In the genomic region with DNA sequence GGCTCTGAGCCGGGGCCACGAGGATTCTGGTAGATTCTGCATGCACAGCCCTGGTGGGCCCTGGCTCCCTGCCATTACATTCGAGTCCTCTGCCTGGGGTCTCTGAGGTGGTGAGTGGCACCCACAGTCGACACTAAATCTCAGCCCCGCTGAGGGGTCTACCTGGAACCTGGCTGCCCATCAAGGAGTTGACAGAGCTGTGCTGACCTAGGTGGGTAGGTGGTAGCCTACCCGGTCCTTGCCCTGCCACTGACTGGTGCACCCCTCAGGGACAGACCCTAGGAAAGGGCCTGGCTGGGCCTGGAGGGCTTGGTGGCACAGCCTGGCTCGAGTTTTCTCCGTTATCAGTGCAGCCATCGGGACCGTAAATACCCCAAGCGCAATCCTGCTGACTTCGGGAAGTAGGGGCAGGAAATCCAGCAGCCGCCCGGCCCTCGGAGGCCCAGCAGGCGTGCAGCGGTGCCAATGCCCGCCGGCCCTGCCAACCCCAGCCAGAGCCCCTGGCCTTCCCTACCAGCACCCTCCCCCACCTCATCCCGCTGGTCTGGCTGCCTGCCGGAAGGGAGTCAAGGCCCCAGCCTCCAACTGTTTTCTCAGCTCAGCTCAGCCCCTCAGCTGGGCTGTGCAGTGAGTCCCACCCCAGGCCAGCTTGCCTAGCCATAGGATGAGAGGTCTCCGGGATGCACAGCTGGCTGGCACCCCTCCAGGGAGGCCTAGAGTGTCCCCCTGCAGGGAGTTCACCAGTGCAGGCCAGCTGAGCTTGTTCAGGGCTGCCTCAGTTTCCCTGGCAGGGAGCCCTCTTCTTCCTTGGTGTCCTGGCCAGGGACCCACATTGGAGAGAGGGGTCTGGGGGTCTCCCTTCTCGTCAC, we compare ENCODE assay signal across 2 cellular contexts.
TF ChIP-seq lines count a peak whose summit lies in the region.

No MANE protein-coding gene starts in this region.

TF ChIP-seq in K562, 482 proteins besides CTCF, POLR2A, EP300 and RAD21 (continued from another document):
- TF ChIP-seq, protein P1, sequence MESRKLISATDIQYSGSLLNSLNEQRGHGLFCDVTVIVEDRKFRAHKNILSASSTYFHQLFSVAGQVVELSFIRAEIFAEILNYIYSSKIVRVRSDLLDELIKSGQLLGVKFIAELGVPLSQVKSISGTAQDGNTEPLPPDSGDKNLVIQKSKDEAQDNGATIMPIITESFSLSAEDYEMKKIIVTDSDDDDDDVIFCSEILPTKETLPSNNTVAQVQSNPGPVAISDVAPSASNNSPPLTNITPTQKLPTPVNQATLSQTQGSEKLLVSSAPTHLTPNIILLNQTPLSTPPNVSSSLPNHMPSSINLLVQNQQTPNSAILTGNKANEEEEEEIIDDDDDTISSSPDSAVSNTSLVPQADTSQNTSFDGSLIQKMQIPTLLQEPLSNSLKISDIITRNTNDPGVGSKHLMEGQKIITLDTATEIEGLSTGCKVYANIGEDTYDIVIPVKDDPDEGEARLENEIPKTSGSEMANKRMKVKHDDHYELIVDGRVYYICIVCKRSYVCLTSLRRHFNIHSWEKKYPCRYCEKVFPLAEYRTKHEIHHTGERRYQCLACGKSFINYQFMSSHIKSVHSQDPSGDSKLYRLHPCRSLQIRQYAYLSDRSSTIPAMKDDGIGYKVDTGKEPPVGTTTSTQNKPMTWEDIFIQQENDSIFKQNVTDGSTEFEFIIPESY (CRISPR knock-in tag; IDR thresholded peaks at IDR 0.05), result peak; percentile 50
- peak; percentile 28; the same call in 1 of the 2 replicates for TF ChIP-seq ZBTB7A (IDR thresholded peaks at IDR 0.05; ENCODE audit: borderline replicate concordance, control insufficient read depth, low read depth, low read length)
- TF ChIP-seq, protein P2, sequence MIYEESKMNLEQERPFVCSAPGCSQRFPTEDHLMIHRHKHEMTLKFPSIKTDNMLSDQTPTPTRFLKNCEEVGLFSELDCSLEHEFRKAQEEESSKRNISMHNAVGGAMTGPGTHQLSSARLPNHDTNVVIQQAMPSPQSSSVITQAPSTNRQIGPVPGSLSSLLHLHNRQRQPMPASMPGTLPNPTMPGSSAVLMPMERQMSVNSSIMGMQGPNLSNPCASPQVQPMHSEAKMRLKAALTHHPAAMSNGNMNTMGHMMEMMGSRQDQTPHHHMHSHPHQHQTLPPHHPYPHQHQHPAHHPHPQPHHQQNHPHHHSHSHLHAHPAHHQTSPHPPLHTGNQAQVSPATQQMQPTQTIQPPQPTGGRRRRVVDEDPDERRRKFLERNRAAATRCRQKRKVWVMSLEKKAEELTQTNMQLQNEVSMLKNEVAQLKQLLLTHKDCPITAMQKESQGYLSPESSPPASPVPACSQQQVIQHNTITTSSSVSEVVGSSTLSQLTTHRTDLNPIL (CRISPR knock-in tag; IDR thresholded peaks at IDR 0.05), result no peak
- peak; percentile 15; the same call in 1 of the 2 replicates for TF ChIP-seq CBFA2T3 (IDR thresholded peaks at IDR 0.05)
- no peak for TF ChIP-seq NR4A1 (CRISPR knock-in tag; IDR thresholded peaks at IDR 0.05)
- no peak for TF ChIP-seq NR4A1 (tag; IDR thresholded peaks at IDR 0.05)
- TF ChIP-seq YBX1 (IDR thresholded peaks at IDR 0.05), result no peak
- no peak for TF ChIP-seq ZNF830 (CRISPR knock-in tag; IDR thresholded peaks at IDR 0.05)

TF ChIP-seq in HepG2, 621 proteins besides CTCF, POLR2A, EP300 and RAD21 (continued from another document and continues in another):
- TF ChIP-seq KLF15 (CRISPR knock-in tag; IDR thresholded peaks at IDR 0.05; ENCODE audit: borderline replicate concordance), result no peak
- no peak for TF ChIP-seq PRPF4 (IDR thresholded peaks at IDR 0.05; ENCODE audit: low read depth, low read length, poor library complexity, severe bottlenecking)
- TF ChIP-seq ZNF225 (CRISPR knock-in tag; IDR thresholded peaks at IDR 0.05), result no peak
- no peak for TF ChIP-seq SP5 (CRISPR knock-in tag; IDR thresholded peaks at IDR 0.05; ENCODE audit: borderline replicate concordance, low read depth)
- no peak for TF ChIP-seq PHB2 (IDR thresholded peaks at IDR 0.05; ENCODE audit: partially characterized antibody)
- TF ChIP-seq ZNF101 (CRISPR knock-in tag; IDR thresholded peaks at IDR 0.05; ENCODE audit: borderline replicate concordance, low read depth), result no peak
- TF ChIP-seq, protein P3, sequence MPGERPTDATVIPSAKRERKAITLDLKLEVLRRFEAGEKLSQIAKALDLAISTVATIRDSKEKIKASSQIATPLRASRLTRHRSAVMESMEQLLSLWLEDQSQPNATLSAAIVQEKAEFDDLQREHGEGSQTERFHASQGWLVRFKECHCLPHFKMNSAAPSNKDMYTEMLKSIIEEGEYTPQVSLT (CRISPR knock-in tag; IDR thresholded peaks at IDR 0.05; ENCODE audit: borderline replicate concordance, low read depth), result no peak
- TF ChIP-seq, protein P4, sequence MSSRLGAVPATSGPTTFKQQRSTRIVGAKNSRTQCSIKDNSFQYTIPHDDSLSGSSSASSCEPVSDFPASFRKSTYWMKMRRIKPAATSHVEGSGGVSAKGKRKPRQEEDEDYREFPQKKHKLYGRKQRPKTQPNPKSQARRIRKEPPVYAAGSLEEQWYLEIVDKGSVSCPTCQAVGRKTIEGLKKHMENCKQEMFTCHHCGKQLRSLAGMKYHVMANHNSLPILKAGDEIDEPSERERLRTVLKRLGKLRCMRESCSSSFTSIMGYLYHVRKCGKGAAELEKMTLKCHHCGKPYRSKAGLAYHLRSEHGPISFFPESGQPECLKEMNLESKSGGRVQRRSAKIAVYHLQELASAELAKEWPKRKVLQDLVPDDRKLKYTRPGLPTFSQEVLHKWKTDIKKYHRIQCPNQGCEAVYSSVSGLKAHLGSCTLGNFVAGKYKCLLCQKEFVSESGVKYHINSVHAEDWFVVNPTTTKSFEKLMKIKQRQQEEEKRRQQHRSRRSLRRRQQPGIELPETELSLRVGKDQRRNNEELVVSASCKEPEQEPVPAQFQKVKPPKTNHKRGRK (CRISPR knock-in tag; IDR thresholded peaks at IDR 0.05), result no peak
- TF ChIP-seq, protein P5, sequence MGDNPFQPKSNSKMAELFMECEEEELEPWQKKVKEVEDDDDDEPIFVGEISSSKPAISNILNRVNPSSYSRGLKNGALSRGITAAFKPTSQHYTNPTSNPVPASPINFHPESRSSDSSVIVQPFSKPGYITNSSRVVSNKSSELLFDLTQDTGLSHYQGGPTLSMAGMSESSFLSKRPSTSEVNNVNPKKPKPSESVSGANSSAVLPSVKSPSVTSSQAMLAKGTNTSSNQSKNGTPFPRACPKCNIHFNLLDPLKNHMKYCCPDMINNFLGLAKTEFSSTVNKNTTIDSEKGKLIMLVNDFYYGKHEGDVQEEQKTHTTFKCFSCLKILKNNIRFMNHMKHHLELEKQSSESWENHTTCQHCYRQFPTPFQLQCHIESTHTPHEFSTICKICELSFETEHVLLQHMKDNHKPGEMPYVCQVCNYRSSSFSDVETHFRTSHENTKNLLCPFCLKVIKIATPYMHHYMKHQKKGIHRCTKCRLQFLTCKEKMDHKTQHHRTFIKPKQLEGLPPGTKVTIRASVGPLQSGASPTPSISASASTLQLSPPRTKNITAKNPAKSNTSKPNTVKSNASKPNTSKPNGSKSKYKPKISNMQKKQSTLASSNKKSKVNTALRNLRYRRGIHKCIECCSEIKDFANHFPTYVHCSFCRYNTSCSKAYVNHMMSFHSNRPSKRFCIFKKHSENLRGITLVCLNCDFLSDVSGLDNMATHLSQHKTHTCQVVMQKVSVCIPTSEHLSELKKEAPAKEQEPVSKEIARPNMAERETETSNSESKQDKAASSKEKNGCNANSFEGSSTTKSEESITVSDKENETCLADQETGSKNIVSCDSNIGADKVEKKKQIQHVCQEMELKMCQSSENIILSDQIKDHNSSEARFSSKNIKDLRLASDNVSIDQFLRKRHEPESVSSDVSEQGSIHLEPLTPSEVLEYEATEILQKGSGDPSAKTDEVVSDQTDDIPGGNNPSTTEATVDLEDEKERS (CRISPR knock-in tag; IDR thresholded peaks at IDR 0.05), result no peak
- no peak for TF ChIP-seq ZNF136 (CRISPR knock-in tag; IDR thresholded peaks at IDR 0.05; ENCODE audit: low read depth)
- TF ChIP-seq, protein P6, sequence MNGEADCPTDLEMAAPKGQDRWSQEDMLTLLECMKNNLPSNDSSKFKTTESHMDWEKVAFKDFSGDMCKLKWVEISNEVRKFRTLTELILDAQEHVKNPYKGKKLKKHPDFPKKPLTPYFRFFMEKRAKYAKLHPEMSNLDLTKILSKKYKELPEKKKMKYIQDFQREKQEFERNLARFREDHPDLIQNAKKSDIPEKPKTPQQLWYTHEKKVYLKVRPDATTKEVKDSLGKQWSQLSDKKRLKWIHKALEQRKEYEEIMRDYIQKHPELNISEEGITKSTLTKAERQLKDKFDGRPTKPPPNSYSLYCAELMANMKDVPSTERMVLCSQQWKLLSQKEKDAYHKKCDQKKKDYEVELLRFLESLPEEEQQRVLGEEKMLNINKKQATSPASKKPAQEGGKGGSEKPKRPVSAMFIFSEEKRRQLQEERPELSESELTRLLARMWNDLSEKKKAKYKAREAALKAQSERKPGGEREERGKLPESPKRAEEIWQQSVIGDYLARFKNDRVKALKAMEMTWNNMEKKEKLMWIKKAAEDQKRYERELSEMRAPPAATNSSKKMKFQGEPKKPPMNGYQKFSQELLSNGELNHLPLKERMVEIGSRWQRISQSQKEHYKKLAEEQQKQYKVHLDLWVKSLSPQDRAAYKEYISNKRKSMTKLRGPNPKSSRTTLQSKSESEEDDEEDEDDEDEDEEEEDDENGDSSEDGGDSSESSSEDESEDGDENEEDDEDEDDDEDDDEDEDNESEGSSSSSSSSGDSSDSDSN (CRISPR knock-in tag; IDR thresholded peaks at IDR 0.05), result peak; percentile 30; the same call in 1 of the 2 replicates
- TF ChIP-seq ZNF563 (CRISPR knock-in tag; IDR thresholded peaks at IDR 0.05), result no peak
- peak; percentile 35; the same call in 1 of the 2 replicates for TF ChIP-seq KDM5B (CRISPR knock-in tag; IDR thresholded peaks at IDR 0.05; ENCODE audit: borderline replicate concordance)
- TF ChIP-seq RXRA (CRISPR knock-in tag; IDR thresholded peaks at IDR 0.05), result no peak
- no peak for TF ChIP-seq ZNF382 (CRISPR knock-in tag; IDR thresholded peaks at IDR 0.05; ENCODE audit: borderline replicate concordance)
- TF ChIP-seq KMT2A (CRISPR knock-in tag; IDR thresholded peaks at IDR 0.05), result no peak
- TF ChIP-seq HNRNPL (IDR thresholded peaks at IDR 0.05; ENCODE audit: low read depth, low read length), result peak; percentile 36; the same call in 1 of the 2 replicates
- TF ChIP-seq, protein P7, sequence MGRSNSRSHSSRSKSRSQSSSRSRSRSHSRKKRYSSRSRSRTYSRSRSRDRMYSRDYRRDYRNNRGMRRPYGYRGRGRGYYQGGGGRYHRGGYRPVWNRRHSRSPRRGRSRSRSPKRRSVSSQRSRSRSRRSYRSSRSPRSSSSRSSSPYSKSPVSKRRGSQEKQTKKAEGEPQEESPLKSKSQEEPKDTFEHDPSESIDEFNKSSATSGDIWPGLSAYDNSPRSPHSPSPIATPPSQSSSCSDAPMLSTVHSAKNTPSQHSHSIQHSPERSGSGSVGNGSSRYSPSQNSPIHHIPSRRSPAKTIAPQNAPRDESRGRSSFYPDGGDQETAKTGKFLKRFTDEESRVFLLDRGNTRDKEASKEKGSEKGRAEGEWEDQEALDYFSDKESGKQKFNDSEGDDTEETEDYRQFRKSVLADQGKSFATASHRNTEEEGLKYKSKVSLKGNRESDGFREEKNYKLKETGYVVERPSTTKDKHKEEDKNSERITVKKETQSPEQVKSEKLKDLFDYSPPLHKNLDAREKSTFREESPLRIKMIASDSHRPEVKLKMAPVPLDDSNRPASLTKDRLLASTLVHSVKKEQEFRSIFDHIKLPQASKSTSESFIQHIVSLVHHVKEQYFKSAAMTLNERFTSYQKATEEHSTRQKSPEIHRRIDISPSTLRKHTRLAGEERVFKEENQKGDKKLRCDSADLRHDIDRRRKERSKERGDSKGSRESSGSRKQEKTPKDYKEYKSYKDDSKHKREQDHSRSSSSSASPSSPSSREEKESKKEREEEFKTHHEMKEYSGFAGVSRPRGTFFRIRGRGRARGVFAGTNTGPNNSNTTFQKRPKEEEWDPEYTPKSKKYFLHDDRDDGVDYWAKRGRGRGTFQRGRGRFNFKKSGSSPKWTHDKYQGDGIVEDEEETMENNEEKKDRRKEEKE (IDR thresholded peaks at IDR 0.05), result no peak
- TF ChIP-seq SYNCRIP (IDR thresholded peaks at IDR 0.05; ENCODE audit: insufficient read depth, low read depth, low read length), result no peak
- TF ChIP-seq ISL2 (CRISPR knock-in tag; IDR thresholded peaks at IDR 0.05), result no peak
- TF ChIP-seq ZNF598 (CRISPR knock-in tag; IDR thresholded peaks at IDR 0.05; ENCODE audit: borderline replicate concordance), result no peak
- TF ChIP-seq THAP11 (CRISPR knock-in tag; IDR thresholded peaks at IDR 0.05), result no peak
- TF ChIP-seq XBP1 (CRISPR knock-in tag; IDR thresholded peaks at IDR 0.05), result no peak
- TF ChIP-seq, protein P8, sequence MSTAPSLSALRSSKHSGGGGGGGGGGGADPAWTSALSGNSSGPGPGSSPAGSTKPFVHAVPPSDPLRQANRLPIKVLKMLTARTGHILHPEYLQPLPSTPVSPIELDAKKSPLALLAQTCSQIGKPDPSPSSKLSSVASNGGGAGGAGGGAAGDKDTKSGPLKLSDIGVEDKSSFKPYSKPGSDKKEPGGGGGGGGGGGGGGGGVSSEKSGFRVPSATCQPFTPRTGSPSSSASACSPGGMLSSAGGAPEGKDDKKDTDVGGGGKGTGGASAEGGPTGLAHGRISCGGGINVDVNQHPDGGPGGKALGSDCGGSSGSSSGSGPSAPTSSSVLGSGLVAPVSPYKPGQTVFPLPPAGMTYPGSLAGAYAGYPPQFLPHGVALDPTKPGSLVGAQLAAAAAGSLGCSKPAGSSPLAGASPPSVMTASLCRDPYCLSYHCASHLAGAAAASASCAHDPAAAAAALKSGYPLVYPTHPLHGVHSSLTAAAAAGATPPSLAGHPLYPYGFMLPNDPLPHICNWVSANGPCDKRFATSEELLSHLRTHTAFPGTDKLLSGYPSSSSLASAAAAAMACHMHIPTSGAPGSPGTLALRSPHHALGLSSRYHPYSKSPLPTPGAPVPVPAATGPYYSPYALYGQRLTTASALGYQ (CRISPR knock-in tag; IDR thresholded peaks at IDR 0.05), result no peak
- no peak for TF ChIP-seq MAZ (IDR thresholded peaks at IDR 0.05; ENCODE audit: borderline replicate concordance, low read depth, low read length)
- TF ChIP-seq MAZ (CRISPR knock-in tag; IDR thresholded peaks at IDR 0.05; ENCODE audit: low read depth), result no peak
- TF ChIP-seq NFRKB (IDR thresholded peaks at IDR 0.05), result no peak
- no peak for TF ChIP-seq CBX1 (IDR thresholded peaks at IDR 0.05; ENCODE audit: low read depth)
- TF ChIP-seq CHD4 (IDR thresholded peaks at IDR 0.05; ENCODE audit: borderline replicate concordance, low read length), result no peak
